ENCODE assay signal across 20 cellular contexts in the genomic region with DNA sequence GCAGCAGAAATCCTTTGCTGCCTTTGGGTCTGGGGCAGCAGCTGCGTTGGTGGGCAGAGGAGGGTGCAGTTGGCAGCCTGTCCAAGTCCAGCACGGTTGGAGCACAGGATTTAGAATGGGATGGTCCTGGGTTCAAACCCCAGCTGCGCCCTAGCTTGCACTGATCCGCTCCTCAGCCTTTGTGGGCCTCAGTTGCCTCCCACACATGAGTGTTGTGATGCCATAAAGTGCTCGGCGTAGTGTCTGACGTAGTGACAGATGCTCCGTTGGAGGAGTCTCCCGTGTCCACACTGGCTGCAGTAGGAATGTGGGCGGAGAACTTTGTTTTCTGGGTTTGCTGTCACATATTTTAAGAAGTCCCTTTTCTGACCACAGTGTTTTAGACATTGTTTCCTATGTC. TPM values are rescaled to one million over a fixed set of nuclear protein-coding genes. Genes with fewer than 3 reads are reported as not detected.
"Had no signal": no experiment of that assay in that cellular context is flagged by ENCODE, and none has a peak within 500 bp of the region (broad histone marks: within the 10 kb centered on the region; RNA-seq: fewer than 3 reads in every experiment).

No MANE protein-coding gene starts in this region.

- DNase-seq: central memory CD4-positive, alpha-beta T cell; cortex of kidney; heart left ventricle; hippocampal formation; mammary epithelial cell; mucosa of descending colon; occipital lobe; pancreas; retina; right lobe of liver; stimulated activated CD4-positive, alpha-beta T cell treated with anti-CD3 and anti-CD28 coated beads, Interleukin-2, amount 100 ng/mL, for 24 hours; stimulated activated naive CD4-positive, alpha-beta T cell treated with Interleukin-2 at 50 U/mL for 16 hours; trophoblast cell had no signal

- H3K4me1 ChIP-seq: pancreas had no signal

- H3K4me3 Mint-ChIP-seq: natural killer cell treated with Interleukin-12 subunit alpha and Interleukin-12 subunit beta and Interleukin-15 and Interleukin-18, amount 100 ng/mL, for 72 hours had no signal

- H3K9me3 ChIP-seq: heart left ventricle, mucosa of descending colon, pancreas, right lobe of liver had no signal

- H3K27me3 ChIP-seq: heart left ventricle, pancreas, right lobe of liver had no signal

- H3K4me3 ChIP-seq: heart left ventricle, mucosa of descending colon, pancreas, right lobe of liver, skin epidermis had no signal

- H3K27me3 Mint-ChIP-seq: natural killer cell treated with Interleukin-12 subunit alpha and Interleukin-12 subunit beta and Interleukin-15 and Interleukin-18, amount 100 ng/mL, for 72 hours had no signal

- H3K9me3 Mint-ChIP-seq: natural killer cell treated with Interleukin-12 subunit alpha and Interleukin-12 subunit beta and Interleukin-15 and Interleukin-18, amount 100 ng/mL, for 72 hours had no signal

- H3K36me3 Mint-ChIP-seq: natural killer cell treated with Interleukin-12 subunit alpha and Interleukin-12 subunit beta and Interleukin-15 and Interleukin-18, amount 100 ng/mL, for 72 hours had no signal

- H3K27ac Mint-ChIP-seq: natural killer cell treated with Interleukin-12 subunit alpha and Interleukin-12 subunit beta and Interleukin-15 and Interleukin-18, amount 100 ng/mL, for 72 hours; progenitor cell of endocrine pancreas had no signal

- ATAC-seq: heart left ventricle; left lobe of liver; mucosa of descending colon; natural killer cell treated with Interleukin-12 subunit alpha and Interleukin-12 subunit beta and Interleukin-15 and Interleukin-18, amount 100 ng/mL, for 72 hours; pancreas; right lobe of liver had no signal

- H3K27ac ChIP-seq: heart left ventricle, pancreas, right lobe of liver, skin epidermis had no signal

- H3K36me3 ChIP-seq: pancreas had no signal

RNA-seq across cellular contexts. Expression of a gene that starts 36.0 kb away (rescaled TPM):
- total RNA-seq: frontal cortex; glomerular endothelial cell; kidney epithelial cell; left lobe of liver; mammary epithelial cell; natural killer cell treated with Interleukin-12 subunit alpha and Interleukin-12 subunit beta and Interleukin-15 and Interleukin-18, amount 100 ng/mL, for 72 hours; occipital lobe; progenitor cell of endocrine pancreas had no signal
- polyA plus RNA-seq: mammary epithelial cell, pancreas had no signal
